26 cellular contexts compared by ENCODE assay signal in genomic region chr15:45550436-45550835, GRCh38. TPM values are rescaled to one million over a fixed set of nuclear protein-coding genes. Genes with fewer than 3 reads are reported as not detected.
DNase-seq lines count a peak whose midpoint lies in the region; ATAC-seq and TF ChIP-seq lines count a peak whose summit lies in the region.
"Had no signal": no experiment of that assay in that cellular context is flagged by ENCODE, and none has a peak within 500 bp of the region (broad histone marks: within the 10 kb centered on the region; RNA-seq: fewer than 3 reads in every experiment).

No MANE protein-coding gene starts in this region.

- H3K9me3 ChIP-seq in upper lobe of right lung: no peaks in the 10 kb centered on the region
- H3K9me3 ChIP-seq: BLaER1 treated with 17β-estradiol and CSF1 and Interleukin-3, amounts not matched to agents 10 nM and 100 nM; esophagus muscularis mucosa; HAP-1; ovary; right lobe of liver; vagina had no signal

- H3K27ac ChIP-seq in upper lobe of right lung: no peak overlapping the region
- H3K27ac ChIP-seq: BLaER1 treated with 17β-estradiol and CSF1 and Interleukin-3, amounts not matched to agents 10 nM and 100 nM; esophagus muscularis mucosa; ovary; right lobe of liver; vagina; VCaP had no signal

- TF ChIP-seq CTCF in fibroblast of pulmonary artery (IDR thresholded peaks at IDR 0.05; ENCODE audit: low read length, missing control alignments) (no peak), upper lobe of right lung (IDR thresholded peaks at IDR 0.05) (no peak)

- no peaks in the 10 kb centered on the region for H3K36me3 ChIP-seq in upper lobe of right lung
- H3K36me3 ChIP-seq: BLaER1 treated with 17β-estradiol and CSF1 and Interleukin-3, amounts not matched to agents 10 nM and 100 nM; esophagus muscularis mucosa; HAP-1; ovary; right lobe of liver; vagina had no signal

- H3K4me1 ChIP-seq in upper lobe of right lung: no peaks in the 10 kb centered on the region
- H3K4me1 ChIP-seq: esophagus muscularis mucosa, right lobe of liver had no signal

- H3K4me3 ChIP-seq in fibroblast of pulmonary artery (replicated peaks; ENCODE audit: low read depth, low read length): no peak overlapping the region
- no peak overlapping the region for H3K4me3 ChIP-seq in upper lobe of right lung
- H3K4me3 ChIP-seq: BLaER1 treated with 17β-estradiol and CSF1 and Interleukin-3, amounts not matched to agents 10 nM and 100 nM; esophagus muscularis mucosa; HAP-1; ovary; right lobe of liver; vagina had no signal

- intact Hi-C loops in upper lobe of right lung (cut with DNase I): no loop called here

- ATAC-seq in upper lobe of right lung: no peak
- ATAC-seq: naive thymus-derived CD4-positive, alpha-beta T cell; right lobe of liver had no signal

- no peaks in the 10 kb centered on the region for H3K27me3 ChIP-seq in upper lobe of right lung
- H3K27me3 ChIP-seq: BLaER1 treated with 17β-estradiol and CSF1 and Interleukin-3, amounts not matched to agents 10 nM and 100 nM; esophagus muscularis mucosa; ovary; right lobe of liver; vagina had no signal

- DNase-seq in A172 (ENCODE audit: low spot score) (peak; percentile 21), HT1080 (ENCODE audit: low read depth) (peak; percentile 55), amniotic stem cell (lab: John Stamatoyannopoulos, UW) (peak; percentile 13), fibroblast of pulmonary artery (ENCODE audit: low read depth) (peak; percentile 13), upper lobe of right lung (no peak), pons (ENCODE audit: low spot score) (no peak), SHP77 treated with DMSO at 0.1 percent for 48 hours (lab: John Stamatoyannopoulos, UW) (no peak)
- no peak for DNase-seq in activated CD4-positive, alpha-beta T cell treated with anti-CD3 and anti-CD28 coated beads for 48 hours
- DNase-seq: 8988T; activated CD4-positive, alpha-beta T cell treated with anti-CD3 and anti-CD28 coated beads, Interleukin-2, amount 50 U/mL, for 48 hours; activated gamma-delta T cell; effector CD8-positive, alpha-beta T cell; hippocampal formation; mesendoderm; MM.1S; naive thymus-derived CD4-positive, alpha-beta T cell; NCI-H146; NCI-H2171; NCI-H774; ovary; right lobe of liver had no signal

RNA-seq across cellular contexts. Expression of gene SLC30A4, which starts 27.9 kb away (rescaled TPM):
- 4.7 and 5.5 TPM in 2 replicates for total RNA-seq in A172 (2014; rRNA removed; shearing (Covaris generic))
- 0.80 and 1.4 TPM in 2 replicates for total RNA-seq in HT1080 (2014; rRNA removed; shearing (Covaris generic))
- polyA plus RNA-seq in HT1080 (2015; cell fraction: cytosol; rRNA removed): 1.5 and 1.7 TPM in 2 replicates
- polyA plus RNA-seq in HT1080 (2015; cell fraction: nucleus; rRNA removed): 1.1 and 1.4 TPM in 2 replicates
- total RNA-seq in upper lobe of right lung: 6.7 TPM

RNA-seq across cellular contexts. Expression of gene BLOC1S6, which starts 36.7 kb away (rescaled TPM):
- 105 and 121 TPM in 2 replicates for total RNA-seq in A172 (2014; rRNA removed; shearing (Covaris generic))
- total RNA-seq in HT1080 (2014; rRNA removed; shearing (Covaris generic)): 34.9 and 46.4 TPM in 2 replicates
- 43.8 and 61.3 TPM in 2 replicates for polyA plus RNA-seq in HT1080 (2015; cell fraction: cytosol; rRNA removed)
- polyA plus RNA-seq in HT1080 (2015; cell fraction: nucleus; rRNA removed): 19.5 and 20.2 TPM in 2 replicates
- total RNA-seq in upper lobe of right lung: 40.9 TPM

Comparison
In these comparisons a context has a peak if more than half of its experiments do, and no peak if none do; other contexts are left out.
1. DNase-seq: peak in A172 (single experiment), HT1080 (single experiment), amniotic stem cell (single experiment) and fibroblast of pulmonary artery (single experiment); none in upper lobe of right lung (single experiment), pons (single experiment), activated CD4-positive, alpha-beta T cell treated with anti-CD3 and anti-CD28 coated beads for 48 hours (single experiment) and SHP77 treated with DMSO at 0.1 percent for 48 hours (single experiment).